9 cellular contexts compared by ENCODE assay signal in the genomic region with DNA sequence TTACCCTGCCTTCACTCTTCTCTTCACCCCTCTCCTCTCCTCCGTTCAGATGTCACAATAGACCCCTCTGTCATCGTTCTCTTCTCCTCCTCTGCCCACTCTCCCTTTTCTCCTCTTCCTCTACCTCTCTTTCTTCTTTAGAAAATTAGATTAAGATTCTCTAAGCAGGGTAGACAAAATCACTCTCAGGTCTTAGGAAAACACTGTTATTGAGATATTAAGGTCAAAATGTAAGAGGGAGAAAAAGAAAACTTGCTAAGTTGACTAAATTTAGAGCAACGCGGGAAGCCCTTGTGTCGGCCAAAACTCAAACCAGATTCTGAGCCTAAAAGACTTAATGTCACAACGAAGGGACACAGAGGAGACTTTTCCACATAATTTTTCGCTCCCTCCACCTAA. TPM values are rescaled to one million over a fixed set of nuclear protein-coding genes. Genes with fewer than 3 reads are reported as not detected.
A peak's percentile ranks its signal among the peaks of the same experiment; 100 is the strongest.
DNase-seq lines count a peak whose midpoint lies in the region; ATAC-seq and TF ChIP-seq lines count a peak whose summit lies in the region.
"Had no signal": no experiment of that assay in that cellular context is flagged by ENCODE, and none has a peak within 500 bp of the region (broad histone marks: within the 10 kb centered on the region; RNA-seq: fewer than 3 reads in every experiment).

No MANE protein-coding gene starts in this region.

- WGBS in urinary bladder: 5% methylated on average over 7 of the region's 7 CpGs

- H3K27me3 ChIP-seq in lower lobe of right lung (ENCODE audit: low read depth): peaks cover 51% of the 10 kb centered on the region

- CTCF ChIA-PET in activated naive CD4-positive, alpha-beta T cell treated with anti-CD3 and anti-CD28 coated beads, Interleukin-2, amount 10 ng/mL, durations not matched to agents 7 days and 5 days (lab: Charles Lee): interaction anchor here (1.5 kb wide), 1 partner anchor 114 kb away, joined by 4 read pairs; no protein-coding TSS in a partner anchor

- H3K27ac ChIP-seq in lower lobe of right lung: no peak overlapping the region
- no peak overlapping the region for H3K27ac ChIP-seq in urinary bladder (ENCODE audit: low read depth)

- peaks cover 5% of the 10 kb centered on the region for H3K36me3 Mint-ChIP-seq in activated naive CD4-positive, alpha-beta T cell treated with anti-CD3 and anti-CD28 coated beads, Interleukin-2, amount 10 ng/mL, durations not matched to agents 7 days and 5 days
- no peaks in the 10 kb centered on the region for H3K36me3 Mint-ChIP-seq in brain

- no peaks in the 10 kb centered on the region for H3K4me1 ChIP-seq in lower lobe of right lung
- H3K4me1 ChIP-seq in urinary bladder (ENCODE audit: insufficient read depth): no peaks in the 10 kb centered on the region

- ATAC-seq in lower lobe of right lung (no peak), HG02678 (IDR thresholded peaks at IDR 0.05; ENCODE audit: unreplicated experiment) (no peak)

- TF ChIP-seq CTCF in brain (conservative IDR thresholded peaks at IDR 0.05) (no peak), lower lobe of right lung (IDR thresholded peaks at IDR 0.05) (no peak)

- H3K36me3 ChIP-seq in lower lobe of right lung (no peaks in the 10 kb centered on the region), urinary bladder (ENCODE audit: insufficient read depth) (no peaks in the 10 kb centered on the region)

- H3K9me3 ChIP-seq in lower lobe of right lung: no peaks in the 10 kb centered on the region

- peak overlapping the region; percentile 60 for H3K4me3 Mint-ChIP-seq in activated naive CD4-positive, alpha-beta T cell treated with anti-CD3 and anti-CD28 coated beads, Interleukin-2, amount 10 ng/mL, durations not matched to agents 7 days and 5 days
- H3K4me3 Mint-ChIP-seq in brain: peak overlapping the region; percentile 80 to 94 (median 86)

- H3K4me3 ChIP-seq in lower lobe of right lung: peak overlapping the region; percentile 53
- peak overlapping the region; percentile 34 for H3K4me3 ChIP-seq in urinary bladder (ENCODE audit: low read depth, low read length)

- H3K4me1 Mint-ChIP-seq in activated naive CD4-positive, alpha-beta T cell treated with anti-CD3 and anti-CD28 coated beads, Interleukin-2, amount 10 ng/mL, durations not matched to agents 7 days and 5 days: peaks cover 17% of the 10 kb centered on the region
- peaks cover 28% of the 10 kb centered on the region for H3K4me1 Mint-ChIP-seq in brain

- peaks cover 51% of the 10 kb centered on the region for H3K27me3 Mint-ChIP-seq in activated naive CD4-positive, alpha-beta T cell treated with anti-CD3 and anti-CD28 coated beads, Interleukin-2, amount 10 ng/mL, durations not matched to agents 7 days and 5 days
- H3K27me3 Mint-ChIP-seq in brain: peaks cover 80% of the 10 kb centered on the region

- peaks cover 2% of the 10 kb centered on the region for H3K9me3 Mint-ChIP-seq in activated naive CD4-positive, alpha-beta T cell treated with anti-CD3 and anti-CD28 coated beads, Interleukin-2, amount 10 ng/mL, durations not matched to agents 7 days and 5 days
- peaks cover 0 to 19% (median 4%) of the 10 kb centered on the region in 5 experiments for H3K9me3 Mint-ChIP-seq in brain

- DNase-seq in activated naive CD4-positive, alpha-beta T cell treated with anti-CD3 and anti-CD28 coated beads, Interleukin-2, amount 10 ng/mL, durations not matched to agents 7 days and 5 days: no peak
- no peak for DNase-seq in activated naive CD4-positive, alpha-beta T cell treated with anti-CD3 and anti-CD28 coated beads, Interleukin-2, amount 50 U/mL, for 16 hours
- DNase-seq in lower lobe of right lung (no peak), OCI-M2 (lab: John Stamatoyannopoulos, UW; ENCODE audit: unreplicated experiment) (no peak), A172 (ENCODE audit: low spot score) (no peak)
- DNase-seq: DND-41 had no signal

- no peak overlapping the region for H3K27ac Mint-ChIP-seq in activated naive CD4-positive, alpha-beta T cell treated with anti-CD3 and anti-CD28 coated beads, Interleukin-2, amount 10 ng/mL, durations not matched to agents 7 days and 5 days
- H3K27ac Mint-ChIP-seq in brain: peak overlapping the region in 3 of 5 experiments; percentile 11 to 66 (median 22)

- intact Hi-C loops in lower lobe of right lung (cut with DNase I): no loop called here

RNA-seq across cellular contexts. Expression of gene ZNF184, which starts 22.1 kb away (rescaled TPM):
- polyA plus RNA-seq in brain (ENCODE audit: insufficient read depth, low read depth, low replicate concordance) (6.2 TPM), urinary bladder (3.1 TPM)
- total RNA-seq in lower lobe of right lung (6.6 TPM), urinary bladder (27.2 TPM)
- 11.8 and 14.2 TPM in 2 replicates for total RNA-seq in A172 (2014; rRNA removed; shearing (Covaris generic))
